12 cellular contexts compared by ENCODE assay signal in genomic region chrX:68503830-68504229, GRCh38. TPM values are rescaled to one million over a fixed set of nuclear protein-coding genes. Genes with fewer than 3 reads are reported as not detected.
DNase-seq lines count a peak whose midpoint lies in the region; ATAC-seq, FAIRE-seq and TF ChIP-seq lines count a peak whose summit lies in the region.
"Had no signal": no experiment of that assay in that cellular context is flagged by ENCODE, and none has a peak within 500 bp of the region (broad histone marks: within the 10 kb centered on the region; RNA-seq: fewer than 3 reads in every experiment).

No MANE protein-coding gene starts in this region.

- FAIRE-seq in frontal cortex (lab: Jason Lieb, UNC): no peak
- FAIRE-seq: TTC549 had no signal

- TF ChIP-seq CTCF in CD8-positive, alpha-beta T cell (IDR thresholded peaks at IDR 0.05): no peak
- TF ChIP-seq CTCF in dorsolateral prefrontal cortex (IDR thresholded peaks at IDR 0.05 in 54 of 56, conservative IDR thresholded peaks at IDR 0.05 in 2 of 56; ENCODE audit: low read depth in 1 of 56, partially characterized antibody in 56 of 56): no peak

- H3K4me3 Mint-ChIP-seq in CD8-positive, alpha-beta T cell: no peak overlapping the region
- H3K4me3 Mint-ChIP-seq in T-cell: no peak overlapping the region
- H3K4me3 Mint-ChIP-seq in effector memory CD8-positive, alpha-beta T cell: no peak overlapping the region

- H3K27ac Mint-ChIP-seq in CD8-positive, alpha-beta T cell: peak overlapping the region; percentile 83
- H3K27ac Mint-ChIP-seq in T-cell: peak overlapping the region; percentile 34 to 63
- H3K27ac Mint-ChIP-seq in effector memory CD8-positive, alpha-beta T cell: peak overlapping the region; percentile 17 to 62

- CTCF ChIA-PET in CD8-positive, alpha-beta T cell (lab: Charles Lee): no interaction called here
- CTCF ChIA-PET in T-cell (lab: Charles Lee): no interaction called here

- DNase-seq in A172 (ENCODE audit: low spot score): peak; percentile 5
- DNase-seq in CD8-positive, alpha-beta T cell: no peak
- no peak for DNase-seq in T-cell
- DNase-seq in effector memory CD8-positive, alpha-beta T cell: no peak
- no peak for DNase-seq in frontal cortex (ENCODE audit: low spot score in 2 of 2)
- no peak for DNase-seq in dorsolateral prefrontal cortex
- DNase-seq in NCI-H526 (lab: John Stamatoyannopoulos, UW): no peak
- no peak for DNase-seq in putamen (ENCODE audit: low spot score)
- DNase-seq: NCI-H1105 treated with DMSO at 0.1 percent for 48 hours, NCI-H510A treated with DMSO at 0.1 percent for 48 hours, stomach had no signal

- H3K4me1 ChIP-seq in CD8-positive, alpha-beta T cell (ENCODE audit: insufficient read depth, low read length): peaks cover 9% of the 10 kb centered on the region

- no peak overlapping the region for H3K27ac ChIP-seq in CD8-positive, alpha-beta T cell (ENCODE audit: low read depth, low read length)
- no peak overlapping the region for H3K27ac ChIP-seq in dorsolateral prefrontal cortex
- H3K27ac ChIP-seq: stomach had no signal

- intact Hi-C loops in CD8-positive, alpha-beta T cell (cut with DNase I, micrococcal nuclease): loop anchor here in 1 of 2 experiments (2.0 kb wide), 1 partner anchor 325 kb away; the partner anchor contains the start of gene EFNB1
- intact Hi-C loops in dorsolateral prefrontal cortex (cut with DNase I): no loop called here

- no peaks in the 10 kb centered on the region for H3K36me3 ChIP-seq in CD8-positive, alpha-beta T cell (ENCODE audit: insufficient read depth, low read length)

- H3K36me3 Mint-ChIP-seq in CD8-positive, alpha-beta T cell: peaks cover 34% of the 10 kb centered on the region
- peaks cover 3% of the 10 kb centered on the region for H3K36me3 Mint-ChIP-seq in T-cell
- peaks cover 10% of the 10 kb centered on the region for H3K36me3 Mint-ChIP-seq in effector memory CD8-positive, alpha-beta T cell (ENCODE audit: insufficient read depth)

- no peaks in the 10 kb centered on the region for H3K9me3 ChIP-seq in CD8-positive, alpha-beta T cell (ENCODE audit: low read length)
- H3K9me3 ChIP-seq: stomach had no signal

- no peak overlapping the region for H3K4me3 ChIP-seq in CD8-positive, alpha-beta T cell (ENCODE audit: low read depth, low read length)
- no peak overlapping the region for H3K4me3 ChIP-seq in dorsolateral prefrontal cortex
- H3K4me3 ChIP-seq: stomach had no signal

- no peaks in the 10 kb centered on the region for H3K9me3 Mint-ChIP-seq in CD8-positive, alpha-beta T cell
- no peaks in the 10 kb centered on the region for H3K9me3 Mint-ChIP-seq in T-cell
- H3K9me3 Mint-ChIP-seq in effector memory CD8-positive, alpha-beta T cell: no peaks in the 10 kb centered on the region

- H3K27me3 ChIP-seq in CD8-positive, alpha-beta T cell (ENCODE audit: insufficient read depth, low read length): no peaks in the 10 kb centered on the region
- H3K27me3 ChIP-seq in dorsolateral prefrontal cortex: peaks cover 0 to 30% (median 10%) of the 10 kb centered on the region in 45 donors
- H3K27me3 ChIP-seq: stomach had no signal

- peaks cover 72% of the 10 kb centered on the region for H3K4me1 Mint-ChIP-seq in CD8-positive, alpha-beta T cell (ENCODE audit: low read depth)
- peaks cover 40 to 76% (median 69%) of the 10 kb centered on the region in 3 donors for H3K4me1 Mint-ChIP-seq in T-cell
- H3K4me1 Mint-ChIP-seq in effector memory CD8-positive, alpha-beta T cell (ENCODE audit: low read depth in 2 of 2): peaks cover 19 to 32% of the 10 kb centered on the region in 2 donors

- no peaks in the 10 kb centered on the region for H3K27me3 Mint-ChIP-seq in CD8-positive, alpha-beta T cell (ENCODE audit: low read depth)
- H3K27me3 Mint-ChIP-seq in T-cell: no peaks in the 10 kb centered on the region
- H3K27me3 Mint-ChIP-seq in effector memory CD8-positive, alpha-beta T cell: no peaks in the 10 kb centered on the region

- POLR2A ChIA-PET in CD8-positive, alpha-beta T cell (lab: Charles Lee): no interaction called here
- POLR2A ChIA-PET in T-cell (lab: Charles Lee): no interaction called here

- peak; percentile 13 for ATAC-seq in CD8-positive, alpha-beta T cell
- ATAC-seq in T-cell (replicated peaks in 1 of 4): peak in 1 of 4 experiments; percentile 12
- no peak for ATAC-seq in effector memory CD8-positive, alpha-beta T cell (replicated peaks)

RNA-seq across cellular contexts. Expression of gene YIPF6, which starts 5.0 kb away (rescaled TPM):
- 30.9 and 34.5 TPM in 2 replicates for total RNA-seq in A172 (2014; rRNA removed; shearing (Covaris generic))
- total RNA-seq in CD8-positive, alpha-beta T cell: 10 to 100 TPM in 1 of 2 experiments, 1 to 10 TPM in 1; 7.8 to 10.4 TPM
- total RNA-seq in T-cell (10 to 100 TPM; 10.0 to 16.2 (median 14.3) TPM), frontal cortex (26.5 TPM), dorsolateral prefrontal cortex (10 to 100 TPM; 28.9 to 51.2 (median 38.9) TPM)
